In the genomic region with DNA sequence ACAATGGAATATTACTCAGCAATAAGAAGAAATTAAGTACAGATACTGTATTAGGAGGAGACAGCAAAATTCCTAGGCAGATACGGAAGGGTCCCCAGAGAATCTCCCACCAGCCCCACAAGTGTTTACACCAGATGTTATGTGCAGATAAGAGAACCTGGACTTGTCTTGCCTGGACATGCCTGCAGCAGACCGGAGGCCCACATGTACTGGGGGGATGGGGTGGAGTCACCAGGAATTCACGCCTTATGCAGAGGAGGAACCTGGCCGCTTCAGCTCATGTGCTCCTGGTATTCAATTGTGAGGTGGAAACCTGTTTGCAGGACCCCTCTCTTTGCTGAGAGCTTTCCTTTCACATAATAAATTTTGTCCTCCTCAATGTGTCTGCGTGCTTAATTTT, we compare ENCODE assay signal across 1 cellular context.
TF ChIP-seq lines count a peak whose summit lies in the region.

No MANE protein-coding gene starts in this region.

TF ChIP-seq in K562, 482 proteins besides CTCF, POLR2A, EP300 and RAD21 (continued from another document):
- TF ChIP-seq, protein P1, sequence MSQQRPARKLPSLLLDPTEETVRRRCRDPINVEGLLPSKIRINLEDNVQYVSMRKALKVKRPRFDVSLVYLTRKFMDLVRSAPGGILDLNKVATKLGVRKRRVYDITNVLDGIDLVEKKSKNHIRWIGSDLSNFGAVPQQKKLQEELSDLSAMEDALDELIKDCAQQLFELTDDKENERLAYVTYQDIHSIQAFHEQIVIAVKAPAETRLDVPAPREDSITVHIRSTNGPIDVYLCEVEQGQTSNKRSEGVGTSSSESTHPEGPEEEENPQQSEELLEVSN (IDR thresholded peaks at IDR 0.05; ENCODE audit: borderline replicate concordance in 1 of 2, extremely low read depth in 1 of 2, insufficient read depth in 1 of 2, insufficient read length in 1 of 2, low read depth in 1 of 2, low read length in 1 of 2, poor library complexity in 1 of 2, severe bottlenecking in 1 of 2) = peak; percentile 21 to 45
- peak; percentile 65 for TF ChIP-seq L3MBTL2 (IDR thresholded peaks at IDR 0.05)
